ENCODE assay signal across 8 cellular contexts in genomic region chr9:28073278-28073677, GRCh38.
A peak's percentile ranks its signal among the peaks of the same experiment; 100 is the strongest.
DNase-seq lines count a peak whose midpoint lies in the region; ATAC-seq, FAIRE-seq and TF ChIP-seq lines count a peak whose summit lies in the region.

No MANE protein-coding gene starts in this region.

- H3K9me3 ChIP-seq in RWPE2 (ENCODE audit: severe bottlenecking) = no peaks in the 10 kb centered on the region
- H3K9me3 ChIP-seq in transverse colon = no peaks in the 10 kb centered on the region

- WGBS in transverse colon (ENCODE audit: low coverage in 1 of 2), 2 donors = 33 to 46% methylated on average over 1 of the region's 1 CpG

- intact Hi-C loops in transverse colon (cut with DNase I; ENCODE audit: low total_unique reads) = no loop called here

- TF ChIP-seq EP300 in transverse colon (IDR thresholded peaks at IDR 0.05; ENCODE audit: low read depth) = no peak

- TF ChIP-seq POLR2A in transverse colon (IDR thresholded peaks at IDR 0.05) = no peak

- no peak overlapping the region for H3K27ac ChIP-seq in RWPE2 (ENCODE audit: poor library complexity, severe bottlenecking)
- H3K27ac ChIP-seq in transverse colon = no peak overlapping the region

- no peak overlapping the region for H3K4me3 Mint-ChIP-seq in activated T-cell treated with anti-CD3 and anti-CD28 coated beads, Interleukin-2, amount 50 U/mL, for 24 hours

- no peak overlapping the region for H3K4me3 ChIP-seq in RWPE2 (ENCODE audit: severe bottlenecking)
- no peak overlapping the region for H3K4me3 ChIP-seq in transverse colon

- DNase-seq in D721Med (ENCODE audit: insufficient read length, low spot score) (no peak), RWPE2 (ENCODE audit: low spot score) (no peak), foreskin melanocyte (peak; percentile 49), transverse colon (no peak)
- DNase-seq in activated T-cell treated with anti-CD3 and anti-CD28 coated beads, Interleukin-2, amount 50 U/mL, for 24 hours = no peak
- DNase-seq in activated CD4-positive, alpha-beta T cell treated with anti-CD3 and anti-CD28 coated beads for 1 hour = no peak
- no peak for DNase-seq in activated effector memory CD4-positive, alpha-beta T cell treated with anti-CD3 and anti-CD28 coated beads, Interleukin-2, amount 50 U/mL, for 16 hours

- TF ChIP-seq CTCF in D721Med (IDR thresholded peaks at IDR 0.05; ENCODE audit: insufficient read depth, missing control alignments) = peak; percentile 78
- TF ChIP-seq CTCF in RWPE2 (IDR thresholded peaks at IDR 0.05; ENCODE audit: poor library complexity, severe bottlenecking) = peak; percentile 78
- peak; percentile 14 to 42 (median 35) for TF ChIP-seq CTCF in transverse colon (IDR thresholded peaks at IDR 0.05)

- no peaks in the 10 kb centered on the region for H3K4me1 Mint-ChIP-seq in activated T-cell treated with anti-CD3 and anti-CD28 coated beads, Interleukin-2, amount 50 U/mL, for 24 hours (ENCODE audit: low read depth)

- H3K36me3 ChIP-seq in RWPE2 (ENCODE audit: low read depth) (no peaks in the 10 kb centered on the region), transverse colon (no peaks in the 10 kb centered on the region)

- H3K27me3 ChIP-seq in RWPE2 (ENCODE audit: insufficient read depth, poor library complexity, severe bottlenecking) (peaks cover 6% of the 10 kb centered on the region), transverse colon (no peaks in the 10 kb centered on the region)

- no peaks in the 10 kb centered on the region for H3K27me3 Mint-ChIP-seq in activated T-cell treated with anti-CD3 and anti-CD28 coated beads, Interleukin-2, amount 50 U/mL, for 24 hours

- H3K9me3 Mint-ChIP-seq in activated T-cell treated with anti-CD3 and anti-CD28 coated beads, Interleukin-2, amount 50 U/mL, for 24 hours = no peaks in the 10 kb centered on the region

- FAIRE-seq in D721Med (lab: Jason Lieb, UNC) = peak; percentile 75

- in situ Hi-C loops in transverse colon (cut with MboI; ENCODE audit: low pct_ligation_motif_present in 1 of 4, low pct_unique_long_range_greater_than_20kb in 1 of 4, low sequenced_read_pairs in 3 of 4) = loop anchor here in 2 of 4 donors (10.0 to 25.0 kb wide), 2 partner anchors 336 to 338 kb away; no protein-coding TSS in a partner anchor

- H3K27ac Mint-ChIP-seq in activated T-cell treated with anti-CD3 and anti-CD28 coated beads, Interleukin-2, amount 50 U/mL, for 24 hours = no peak overlapping the region

- H3K4me1 ChIP-seq in RWPE2 (ENCODE audit: insufficient read depth, poor library complexity, severe bottlenecking) (no peaks in the 10 kb centered on the region), transverse colon (no peaks in the 10 kb centered on the region)

- peak; percentile 64 for ATAC-seq in HG03039 (IDR thresholded peaks at IDR 0.05; ENCODE audit: unreplicated experiment)
- ATAC-seq in RWPE2 (ENCODE audit: low read depth) = no peak

- H3K36me3 Mint-ChIP-seq in activated T-cell treated with anti-CD3 and anti-CD28 coated beads, Interleukin-2, amount 50 U/mL, for 24 hours (ENCODE audit: low read depth) = no peaks in the 10 kb centered on the region
